ENCODE assay signal across 8 cellular contexts in the genomic region with DNA sequence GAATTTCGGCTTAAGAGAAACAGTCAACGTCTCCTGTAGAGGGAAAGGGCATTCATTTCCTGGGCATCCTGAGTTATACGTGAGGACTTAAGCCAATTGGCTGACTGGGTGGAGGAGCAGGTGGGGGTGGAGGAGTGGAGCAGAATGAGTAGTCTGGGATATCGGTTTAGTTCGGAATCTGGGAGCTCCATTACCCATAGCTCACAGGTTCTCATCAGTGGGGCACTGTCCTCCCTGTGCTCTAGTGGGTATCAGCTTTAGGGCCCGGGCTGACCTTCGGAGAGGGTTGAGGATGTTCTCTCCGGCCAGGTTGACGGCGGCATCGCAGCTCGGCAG. TPM values are rescaled to one million over a fixed set of nuclear protein-coding genes. Genes with fewer than 3 reads are reported as not detected.
DNase-seq lines count a peak whose midpoint lies in the region; ATAC-seq and TF ChIP-seq lines count a peak whose summit lies in the region.

No MANE protein-coding gene starts in this region.

- peak overlapping the region; percentile 94 for H3K4me2 ChIP-seq in HCT116 (ENCODE audit: low read length)

- no peaks in the 10 kb centered on the region for H3K9me2 ChIP-seq in HCT116 (ENCODE audit: insufficient read depth)

- RAD21 ChIA-PET in HCT116 (lab: Charles Lee; ENCODE audit: low non-redundant PET in 1 of 2, low total read pairs in 2 of 2, uncharacterized antibody in 2 of 2, unreplicated experiment in 2 of 2): interaction anchor here in 1 of 2 experiments (1.0 kb wide), 1 partner anchor 10 kb away, joined by 3 read pairs; no protein-coding TSS in a partner anchor

- peak overlapping the region; percentile 99 for H3K27ac ChIP-seq in ACC112 (ENCODE audit: low read depth, low read length)
- H3K27ac ChIP-seq in HCT116 (ENCODE audit: low read depth, low read length): peak overlapping the region; percentile 96
- H3K27ac ChIP-seq in gastrocnemius medialis: peak overlapping the region; percentile 97 to 99 (median 98)

- peak overlapping the region; percentile 88 for H3K4me3 ChIP-seq in ACC112 (ENCODE audit: low read depth, low read length)
- peak overlapping the region; percentile 76 to 94 for H3K4me3 ChIP-seq in HCT116 (replicated peaks in 1 of 2; ENCODE audit: low read depth in 1 of 2, low read length in 2 of 2)
- H3K4me3 ChIP-seq in gastrocnemius medialis: peak overlapping the region; percentile 71 to 89 (median 82)

- DNase-seq in HCT116 (ENCODE audit: low read depth, low spot score) (no peak), fibroblast of the conjunctiva (ENCODE audit: low read depth) (peak; percentile 13), gastrocnemius medialis (no peak), LoVo (ENCODE audit: low spot score) (no peak), activated gamma-delta T cell treated with Interleukin-2 at 50 U/mL for 16 hours (no peak), NOMO-1 treated with DMSO at 0.1 percent for 48 hours (lab: John Stamatoyannopoulos, UW; ENCODE audit: unreplicated experiment) (no peak)

- intact Hi-C loops in HCT116 (cut with micrococcal nuclease): no loop called here
- intact Hi-C loops in gastrocnemius medialis (cut with DNase I; ENCODE audit: low total_unique reads): loop anchor here (1.0 to 10.0 kb wide), 3 partner anchors 13 to 967 kb away; a partner anchor contains a TSS

- H3K27me3 ChIP-seq in ACC112 (ENCODE audit: insufficient read depth, low read length): no peaks in the 10 kb centered on the region
- H3K27me3 ChIP-seq in HCT116 (ENCODE audit: insufficient read depth, low read length): no peaks in the 10 kb centered on the region
- H3K27me3 ChIP-seq in gastrocnemius medialis: peaks cover 0 to 9% (median 0%) of the 10 kb centered on the region in 3 donors

- H4K20me1 ChIP-seq in HCT116 (ENCODE audit: insufficient read depth): no peaks in the 10 kb centered on the region

- peaks cover 14% of the 10 kb centered on the region for H3K79me2 ChIP-seq in ACC112 (ENCODE audit: control insufficient read depth, insufficient read depth, low read length, unreplicated experiment)
- peaks cover 26% of the 10 kb centered on the region for H3K79me2 ChIP-seq in HCT116 (ENCODE audit: insufficient read depth, low read length)

- no peak for TF ChIP-seq RAD21 in HCT116 (IDR thresholded peaks at IDR 0.05; ENCODE audit: low read depth)

- no peak for TF ChIP-seq POLR2A in HCT116 (IDR thresholded peaks at IDR 0.05; ENCODE audit: borderline replicate concordance, extremely low read depth, insufficient read depth, insufficient read length)
- TF ChIP-seq POLR2A in gastrocnemius medialis (IDR thresholded peaks at IDR 0.05): no peak

- no peak for TF ChIP-seq CTCF in HCT116 (IDR thresholded peaks at IDR 0.05 in 2 of 3, conservative IDR thresholded peaks at IDR 0.05 in 1 of 3; ENCODE audit: borderline replicate concordance in 1 of 3, insufficient read depth in 1 of 3, low read depth in 2 of 3, low read length in 2 of 3)
- no peak for TF ChIP-seq CTCF in gastrocnemius medialis (IDR thresholded peaks at IDR 0.05 in 4 of 5, conservative IDR thresholded peaks at IDR 0.05 in 1 of 5)

- peak; percentile 43 for ATAC-seq in HCT116
- peak; percentile 57 for ATAC-seq in SK-N-SH treated with all-trans-retinoic acid at 6 μM for 48 hours
- no peak for ATAC-seq in gastrocnemius medialis

- no TSS peak for BruUV-seq in HCT116 (replicated peaks; lab: Mats Ljungman, UMichigan)

- no peak overlapping the region for H2AFZ ChIP-seq in ACC112 (ENCODE audit: low read length, unreplicated experiment)
- H2AFZ ChIP-seq in HCT116 (ENCODE audit: low read depth, low read length, poor library complexity, severe bottlenecking): no peak overlapping the region

- peak overlapping the region; percentile 88 for H3K9ac ChIP-seq in HCT116 (ENCODE audit: low read length)

- in situ Hi-C loops in gastrocnemius medialis (cut with MboI; ENCODE audit: low sequenced_read_pairs in 4 of 4): loop anchor here in 2 of 4 donors (25.0 kb wide), 2 partner anchors 205 to 1130 kb away; a partner anchor contains a TSS

- POLR2A ChIA-PET in HCT116 (lab: Charles Lee): interaction anchor here (1.3 to 3.2 kb wide), 2 partner anchors 11 to 76 kb away, joined by 6 to 31 read pairs; a partner anchor contains a TSS

- no peaks in the 10 kb centered on the region for H3K9me3 ChIP-seq in HCT116 (ENCODE audit: control insufficient read depth in 1 of 2, insufficient read depth in 1 of 2, low read depth in 1 of 2, low read length in 2 of 2)
- no peaks in the 10 kb centered on the region for H3K9me3 ChIP-seq in gastrocnemius medialis

- H3K4me1 ChIP-seq in ACC112 (ENCODE audit: control insufficient read depth, insufficient read depth, low read length, unreplicated experiment) (peaks cover 16% of the 10 kb centered on the region), HCT116 (ENCODE audit: control insufficient read depth in 1 of 2, insufficient read depth in 2 of 2, low read length in 2 of 2) (peaks cover 5 to 17% of the 10 kb centered on the region in 2 experiments; a peak in 3 of 4 replicates), gastrocnemius medialis (peaks cover 35 to 44% of the 10 kb centered on the region in 2 donors)

- peaks cover 18% of the 10 kb centered on the region for H3K36me3 ChIP-seq in ACC112 (ENCODE audit: insufficient read depth, low read length)
- peaks cover 11 to 29% of the 10 kb centered on the region in 2 experiments; a peak in 3 of 4 replicates for H3K36me3 ChIP-seq in HCT116 (ENCODE audit: control insufficient read depth in 1 of 2, insufficient read depth in 2 of 2, low read length in 2 of 2)
- peaks cover 0 to 44% of the 10 kb centered on the region in 2 donors for H3K36me3 ChIP-seq in gastrocnemius medialis

- CTCF ChIA-PET in HCT116 (lab: Charles Lee): interaction anchor here (0.7 to 3.6 kb wide), 9 partner anchors 10 to 200 kb away, joined by 3 to 42 read pairs (median 5); a partner anchor contains a TSS

TF ChIP-seq in HCT116, 20 proteins besides CTCF, POLR2A, EP300 and RAD21 (continues in another document):
- TF ChIP-seq, protein P1, sequence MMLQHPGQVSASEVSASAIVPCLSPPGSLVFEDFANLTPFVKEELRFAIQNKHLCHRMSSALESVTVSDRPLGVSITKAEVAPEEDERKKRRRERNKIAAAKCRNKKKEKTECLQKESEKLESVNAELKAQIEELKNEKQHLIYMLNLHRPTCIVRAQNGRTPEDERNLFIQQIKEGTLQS (IDR thresholded peaks at IDR 0.05): no peak
- TF ChIP-seq EGR1 (IDR thresholded peaks at IDR 0.05; ENCODE audit: low read depth) (no peak), EZH2phosphoT487 (IDR thresholded peaks at IDR 0.05; ENCODE audit: borderline replicate concordance) (no peak), SIN3A (IDR thresholded peaks at IDR 0.05; ENCODE audit: low read depth) (no peak), SP1 (IDR thresholded peaks at IDR 0.05; ENCODE audit: low read depth) (no peak), YY1 (IDR thresholded peaks at IDR 0.05; ENCODE audit: extremely low read depth, insufficient replicate concordance, low read depth, low read length) (no peak), POLR2AphosphoS5 (IDR thresholded peaks at IDR 0.05; ENCODE audit: low read depth, low read length) (no peak), JUND (IDR thresholded peaks at IDR 0.05) (no peak)

TF ChIP-seq in SK-N-SH treated with all-trans-retinoic acid at 6 μM for 48 hours, 23 proteins besides CTCF, POLR2A, EP300 and RAD21:
- no peak for TF ChIP-seq SNAI2 (CRISPR knock-in tag; IDR thresholded peaks at IDR 0.05)

RNA-seq across cellular contexts. Expression of a gene that starts 0.7 kb away (rescaled TPM):
- total RNA-seq in HCT116 (2021; ENCODE audit: unreplicated experiment) (61.8 TPM), gastrocnemius medialis (10 to 100 TPM; 21.7 to 51.4 (median 38.3) TPM)
- polyA plus RNA-seq in HCT116 (2012): 70.6 and 72.0 TPM in 2 replicates

RNA-seq across cellular contexts. Expression of a gene that starts 12.1 kb away (rescaled TPM):
- total RNA-seq in HCT116 (2021; ENCODE audit: unreplicated experiment) (50.1 TPM), gastrocnemius medialis (10 to 100 TPM; 35.1 to 50.5 (median 44.7) TPM)
- polyA plus RNA-seq in HCT116 (2012): 41.0 and 42.0 TPM in 2 replicates

RNA-seq across cellular contexts. Expression of a gene that starts 12.4 kb away (rescaled TPM):
- total RNA-seq in HCT116 (2021; ENCODE audit: unreplicated experiment): 2.0 TPM
- polyA plus RNA-seq in HCT116 (2012): 1.0 and 1.4 TPM in 2 replicates
- total RNA-seq in gastrocnemius medialis: under 1 TPM in 3 of 4 donors, not detected in 1; 0.16 to 0.36 (median 0.24) TPM

RNA-seq across cellular contexts. Expression of a gene that starts 43.1 kb away (rescaled TPM):
- total RNA-seq in HCT116 (2021; ENCODE audit: unreplicated experiment) (0.27 TPM), gastrocnemius medialis (1 to 10 TPM in 3 of 4 donors, under 1 TPM in 1; 0.87 to 3.7 (median 2.1) TPM)
- 0.05 and 0.13 TPM in 2 replicates for polyA plus RNA-seq in HCT116 (2012)

Comparison
In these comparisons a context has a peak if more than half of its experiments do, and no peak if none do; other contexts are left out.
1. ATAC-seq: peak in HCT116 (single experiment) and SK-N-SH treated with all-trans-retinoic acid at 6 μM for 48 hours (single experiment); none in gastrocnemius medialis (0 of 2).
2. Peak in every context shown above with its lines, with median percentiles within 50 percentile points of each other: H3K27ac ChIP-seq and H3K4me3 ChIP-seq.